In the genomic region with DNA sequence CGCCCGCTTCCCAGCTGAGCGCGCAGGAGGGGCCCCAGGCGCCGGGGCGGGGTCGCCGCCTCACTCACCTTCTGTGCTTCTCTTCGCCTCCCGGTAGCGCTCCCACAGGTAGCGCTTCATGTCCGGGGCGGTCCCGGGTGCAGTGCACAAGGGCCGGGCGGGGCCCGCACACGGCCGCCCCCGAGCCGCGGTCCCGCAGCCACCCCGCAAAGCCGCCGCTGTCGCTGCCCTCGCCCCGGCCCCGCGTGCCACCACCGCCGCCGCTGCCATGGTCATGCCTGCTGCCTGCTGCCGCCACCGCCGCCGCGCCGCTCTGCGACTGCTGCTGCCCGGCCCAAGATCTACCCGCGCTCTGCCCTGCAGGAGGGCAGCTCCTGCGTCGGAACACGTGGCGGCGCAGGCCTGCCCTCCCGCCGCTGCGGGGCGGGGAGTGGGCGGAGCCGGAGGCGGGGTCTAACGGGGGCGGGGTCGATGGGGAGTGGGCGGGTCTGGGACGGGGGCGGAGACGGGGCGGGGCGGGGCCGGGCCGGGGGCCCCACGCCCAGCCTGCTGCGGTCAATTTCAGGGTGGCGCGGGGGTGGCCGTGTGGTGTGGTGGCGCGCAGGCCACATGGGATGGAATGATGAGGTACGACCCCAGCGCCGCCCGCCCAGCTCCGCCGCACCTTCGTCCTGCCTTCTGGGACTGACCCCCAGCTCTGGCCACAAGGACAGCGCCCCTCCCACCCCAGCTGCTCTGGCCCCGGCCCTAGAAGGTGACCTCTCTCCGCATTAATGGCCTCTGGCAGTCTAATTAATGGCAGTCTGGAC, we compare ENCODE assay signal across 8 cellular contexts. TPM values are rescaled to one million over a fixed set of nuclear protein-coding genes. Genes with fewer than 3 reads are reported as not detected.
DNase-seq lines count a peak whose midpoint lies in the region; ATAC-seq lines count a peak whose summit lies in the region.

A gene (minus strand): TSS at position 354 of the 809 bp plus-strand sequence. CDS start 78 bp downstream, at position 276.

- ATAC-seq in HG03442 (IDR thresholded peaks at IDR 0.05; ENCODE audit: unreplicated experiment) = peak; percentile 82
- ATAC-seq in activated CD8-positive, alpha-beta T cell treated with anti-CD3 and anti-CD28 coated beads, Interleukin-2, amount 10 ng/mL, durations not matched to agents 7 days and 5 days = peak; percentile 93

- POLR2A ChIA-PET in activated CD8-positive, alpha-beta T cell treated with anti-CD3 and anti-CD28 coated beads, Interleukin-2, amount 10 ng/mL, durations not matched to agents 7 days and 5 days (lab: Charles Lee) = interaction anchor here (0.9 to 1.5 kb wide), 4 partner anchors 10 to 297 kb away, joined by 3 to 4 read pairs (median 4); a partner anchor contains a TSS

- peaks cover 3% of the 10 kb centered on the region for H3K4me1 ChIP-seq in ectodermal cell (ENCODE audit: control insufficient read depth, insufficient read depth, low read length)

- peaks cover 24% of the 10 kb centered on the region for H3K27me3 ChIP-seq in ectodermal cell (ENCODE audit: control insufficient read depth, insufficient read depth, low read length, poor library complexity, severe bottlenecking)

- peaks cover 18% of the 10 kb centered on the region for H3K4me1 Mint-ChIP-seq in activated CD8-positive, alpha-beta T cell treated with anti-CD3 and anti-CD28 coated beads, Interleukin-2, amount 10 ng/mL, durations not matched to agents 7 days and 5 days (ENCODE audit: low read depth)

- no peaks in the 10 kb centered on the region for H3K36me3 Mint-ChIP-seq in activated CD8-positive, alpha-beta T cell treated with anti-CD3 and anti-CD28 coated beads, Interleukin-2, amount 10 ng/mL, durations not matched to agents 7 days and 5 days (ENCODE audit: low read depth)

- peaks cover 23% of the 10 kb centered on the region for H3K27me3 Mint-ChIP-seq in activated CD8-positive, alpha-beta T cell treated with anti-CD3 and anti-CD28 coated beads, Interleukin-2, amount 10 ng/mL, durations not matched to agents 7 days and 5 days (ENCODE audit: low read depth)

- CTCF ChIA-PET in activated CD8-positive, alpha-beta T cell treated with anti-CD3 and anti-CD28 coated beads, Interleukin-2, amount 10 ng/mL, durations not matched to agents 7 days and 5 days (lab: Charles Lee) = interaction anchor here (0.6 to 1.3 kb wide), 3 partner anchors 11 to 43 kb away, joined by 3 read pairs; no protein-coding TSS in a partner anchor

- no peaks in the 10 kb centered on the region for H3K9me3 ChIP-seq in ectodermal cell (ENCODE audit: control insufficient read depth, low read length)

- H3K4me3 ChIP-seq in ectodermal cell (ENCODE audit: insufficient read depth, low read depth, low read length) = peak within 1 kb of the TSS; percentile 66

- 0% methylated on average over 85 to 86 of the region's 86 CpGs for WGBS in ectodermal cell, 2 experiments

- H3K9me3 Mint-ChIP-seq in activated CD8-positive, alpha-beta T cell treated with anti-CD3 and anti-CD28 coated beads, Interleukin-2, amount 10 ng/mL, durations not matched to agents 7 days and 5 days (ENCODE audit: insufficient read depth) = no peaks in the 10 kb centered on the region

- peak within 1 kb of the TSS; percentile 40 for H3K27ac Mint-ChIP-seq in activated CD8-positive, alpha-beta T cell treated with anti-CD3 and anti-CD28 coated beads, Interleukin-2, amount 10 ng/mL, durations not matched to agents 7 days and 5 days

- H3K4me3 Mint-ChIP-seq in activated CD8-positive, alpha-beta T cell treated with anti-CD3 and anti-CD28 coated beads, Interleukin-2, amount 10 ng/mL, durations not matched to agents 7 days and 5 days = peak within 1 kb of the TSS; percentile 75

- H3K36me3 ChIP-seq in ectodermal cell (ENCODE audit: control insufficient read depth, insufficient read depth, low read length) = no peaks in the 10 kb centered on the region

- DNase-seq in C1 segment of cervical spinal cord (lab: John Stamatoyannopoulos, UW) = peak in 13 of 14 donors; percentile 15 to 85 (median 64)
- peak; percentile 43 for DNase-seq in GM19240 (ENCODE audit: insufficient read length, low spot score)
- peak; percentile 90 for DNase-seq in NCI-H748 (lab: John Stamatoyannopoulos, UW; ENCODE audit: unreplicated experiment)
- DNase-seq in activated CD8-positive, alpha-beta T cell treated with anti-CD3 and anti-CD28 coated beads, Interleukin-2, amount 10 ng/mL, durations not matched to agents 7 days and 5 days = peak; percentile 83
- peak; percentile 88 for DNase-seq in medulla oblongata (ENCODE audit: extremely low spot score)
- DNase-seq in stimulated activated CD4-positive, alpha-beta T cell treated with anti-CD3 and anti-CD28 coated beads, TNF-alpha, amount 100 ng/mL, for 48 hours (ENCODE audit: low read depth in 3 of 3) = peak; percentile 67 to 80 (median 69)

- no peak within 1 kb of the TSS for H3K27ac ChIP-seq in ectodermal cell (ENCODE audit: insufficient read depth, low read depth, low read length, poor library complexity, severe bottlenecking)

RNA-seq across cellular contexts. Expression of the gene that starts here (rescaled TPM):
- total RNA-seq in activated CD8-positive, alpha-beta T cell treated with anti-CD3 and anti-CD28 coated beads, Interleukin-2, amount 10 ng/mL, durations not matched to agents 7 days and 5 days = 1 to 10 TPM; 3.1 to 3.3 TPM
- 5.0 TPM for polyA plus RNA-seq in ectodermal cell (2013, experiment 1 of 4)
- polyA plus RNA-seq in ectodermal cell (2013, experiment 2 of 4) = 5.7 TPM
- polyA plus RNA-seq in ectodermal cell (2013, experiment 3 of 4) = 3.0 TPM
- polyA plus RNA-seq in ectodermal cell (2013, experiment 4 of 4) = 3.5 TPM
